12 cellular contexts compared by ENCODE assay signal in the genomic region with DNA sequence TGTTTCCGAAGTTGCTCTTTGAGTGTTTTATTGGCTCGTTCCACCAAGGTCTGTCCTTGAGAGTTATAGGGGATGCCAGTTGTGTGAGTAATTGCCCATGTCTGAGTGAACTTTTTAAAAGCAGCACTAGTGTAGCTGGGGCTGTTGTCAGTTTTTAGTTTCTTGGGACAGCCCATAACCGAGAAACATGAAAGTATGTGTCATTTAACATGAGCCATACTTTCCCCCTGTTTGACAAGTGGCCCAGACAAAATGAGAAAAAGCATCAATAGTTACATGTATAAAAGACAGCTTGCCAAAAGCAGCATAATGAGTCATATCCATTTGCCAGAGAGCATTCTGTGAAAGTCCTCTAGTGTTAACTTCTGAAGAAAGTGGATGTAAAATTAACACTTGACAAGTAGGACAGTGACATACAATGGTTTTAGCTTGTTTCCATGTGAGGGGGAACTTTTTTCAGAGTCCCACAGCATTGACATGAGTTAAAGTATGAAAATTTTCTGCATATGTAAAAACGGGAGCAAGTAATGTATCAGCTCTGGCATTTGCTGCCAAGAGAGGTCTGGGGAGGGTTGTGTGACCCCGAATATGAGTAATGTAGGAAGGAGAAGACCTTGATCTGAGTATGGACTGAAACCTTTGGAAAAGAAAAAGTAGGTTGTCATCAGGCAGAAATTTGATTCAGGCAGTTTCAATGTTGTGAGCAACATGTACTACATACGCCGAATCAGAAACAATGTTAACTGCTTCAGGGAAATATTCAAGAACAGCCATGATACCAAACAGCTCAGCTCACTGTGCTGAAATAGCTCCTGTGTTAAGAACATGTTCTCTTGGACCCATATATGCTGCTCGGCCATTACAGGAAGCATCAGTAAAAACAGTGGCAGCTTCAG. TPM values are rescaled to one million over a fixed set of nuclear protein-coding genes. Genes with fewer than 3 reads are reported as not detected.
A peak's percentile ranks its signal among the peaks of the same experiment; 100 is the strongest.
DNase-seq lines count a peak whose midpoint lies in the region; ATAC-seq and TF ChIP-seq lines count a peak whose summit lies in the region.
"Had no signal": no experiment of that assay in that cellular context is flagged by ENCODE, and none has a peak within 500 bp of the region (broad histone marks: within the 10 kb centered on the region; RNA-seq: fewer than 3 reads in every experiment).

No MANE protein-coding gene starts in this region.

- H3K27ac ChIP-seq in AG04450 (ENCODE audit: low read depth, low read length) (no peak overlapping the region), left ventricle myocardium inferior (replicated peaks) (peak overlapping the region; percentile 54), thyroid gland (no peak overlapping the region), lower lobe of right lung (no peak overlapping the region)
- H3K27ac ChIP-seq: neural progenitor cell had no signal

- H3K36me3 ChIP-seq in left ventricle myocardium inferior (no peaks in the 10 kb centered on the region), thyroid gland (no peaks in the 10 kb centered on the region), lower lobe of right lung (no peaks in the 10 kb centered on the region)
- H3K36me3 ChIP-seq: neural progenitor cell had no signal

- DNase-seq in AG04450 (ENCODE audit: low read depth, low spot score) (no peak), GM04503 (ENCODE audit: low read depth) (peak; percentile 49), left ventricle myocardium inferior (no peak), hypothalamus (lab: John Stamatoyannopoulos, UW) (no peak), thyroid gland (no peak), lower lobe of right lung (no peak)
- DNase-seq in activated naive CD8-positive, alpha-beta T cell treated with anti-CD3 and anti-CD28 coated beads for 36 hours, result peak; percentile 18
- DNase-seq: NCI-H1694 had no signal

- 63 to 67% methylated on average over 8 of the region's 8 CpGs for WGBS in thyroid gland, 2 donors

- no peaks in the 10 kb centered on the region for H3K9me3 Mint-ChIP-seq in activated naive CD8-positive, alpha-beta T cell treated with anti-CD3 and anti-CD28 coated beads for 36 hours

- H3K4me1 ChIP-seq in left ventricle myocardium inferior (peaks cover 44% of the 10 kb centered on the region), thyroid gland (peaks cover 4% of the 10 kb centered on the region in 2 donors), lower lobe of right lung (no peaks in the 10 kb centered on the region)

- 0 out of 2 replicates have a peak overlapping the region, but pooled peaks have one; percentile 1 for H3K4me3 ChIP-seq in AG04450 (ENCODE audit: low read depth, low read length)
- H3K4me3 ChIP-seq in left ventricle myocardium inferior, result no peak overlapping the region
- H3K4me3 ChIP-seq in thyroid gland (replicated peaks in 1 of 3), result no peak overlapping the region
- no peak overlapping the region for H3K4me3 ChIP-seq in lower lobe of right lung
- H3K4me3 ChIP-seq: neural progenitor cell had no signal

- CTCF ChIA-PET in AG04450 (lab: Charles Lee), result interaction anchor here (1.4 to 1.9 kb wide), 2 partner anchors 7 to 9 kb away, joined by 5 to 7 read pairs; no protein-coding TSS in a partner anchor

- peak overlapping the region; percentile 29 for H3K4me3 Mint-ChIP-seq in activated naive CD8-positive, alpha-beta T cell treated with anti-CD3 and anti-CD28 coated beads for 36 hours
- H3K4me3 Mint-ChIP-seq: central memory CD8-positive, alpha-beta T cell; neural progenitor cell had no signal

- TF ChIP-seq CTCF in AG04450 (IDR thresholded peaks at IDR 0.05; ENCODE audit: low read depth, low read length) (no peak), left ventricle myocardium inferior (IDR thresholded peaks at IDR 0.05; ENCODE audit: borderline replicate concordance) (no peak), thyroid gland (IDR thresholded peaks at IDR 0.05) (no peak), lower lobe of right lung (IDR thresholded peaks at IDR 0.05) (no peak)

- H3K9me3 ChIP-seq in AG04450 (ENCODE audit: control insufficient read depth, insufficient read depth, low read length), result peaks cover 5% of the 10 kb centered on the region
- H3K9me3 ChIP-seq in left ventricle myocardium inferior (replicated peaks), result peaks cover 2% of the 10 kb centered on the region
- H3K9me3 ChIP-seq in thyroid gland, result no peaks in the 10 kb centered on the region
- peaks cover 2% of the 10 kb centered on the region for H3K9me3 ChIP-seq in lower lobe of right lung

- peaks cover 6% of the 10 kb centered on the region for H3K36me3 Mint-ChIP-seq in activated naive CD8-positive, alpha-beta T cell treated with anti-CD3 and anti-CD28 coated beads for 36 hours

- H3K27me3 ChIP-seq in AG04450 (ENCODE audit: control insufficient read depth, insufficient read depth, low read length), result no peaks in the 10 kb centered on the region
- H3K27me3 ChIP-seq in left ventricle myocardium inferior (ENCODE audit: low read depth), result no peaks in the 10 kb centered on the region
- no peaks in the 10 kb centered on the region for H3K27me3 ChIP-seq in thyroid gland
- no peaks in the 10 kb centered on the region for H3K27me3 ChIP-seq in lower lobe of right lung (ENCODE audit: low read depth)
- H3K27me3 ChIP-seq: neural progenitor cell had no signal

- POLR2A ChIA-PET in AG04450 (lab: Yijun Ruan, JAX), result interaction anchor here (1.3 to 2.5 kb wide), 3 partner anchors 15 to 26 kb away, joined by 4 to 15 read pairs (median 4); no protein-coding TSS in a partner anchor

- no peak for TF ChIP-seq POLR2A in thyroid gland (IDR thresholded peaks at IDR 0.05)

- H3K27ac Mint-ChIP-seq in activated naive CD8-positive, alpha-beta T cell treated with anti-CD3 and anti-CD28 coated beads for 36 hours, result peak overlapping the region; percentile 87
- H3K27ac Mint-ChIP-seq: neural progenitor cell had no signal

- ATAC-seq in GM19023 (IDR thresholded peaks at IDR 0.05; ENCODE audit: unreplicated experiment), result no peak
- ATAC-seq in lower lobe of right lung, result no peak
- ATAC-seq: HCT116 had no signal

- intact Hi-C loops in left ventricle myocardium inferior (cut with micrococcal nuclease) (no loop called here), thyroid gland (cut with DNase I) (no loop called here), lower lobe of right lung (cut with DNase I) (no loop called here)

- H3K27me3 Mint-ChIP-seq in activated naive CD8-positive, alpha-beta T cell treated with anti-CD3 and anti-CD28 coated beads for 36 hours, result no peaks in the 10 kb centered on the region

- peaks cover 24% of the 10 kb centered on the region for H3K4me1 Mint-ChIP-seq in activated naive CD8-positive, alpha-beta T cell treated with anti-CD3 and anti-CD28 coated beads for 36 hours

RNA-seq across cellular contexts. Expression of gene ARL4D, which starts 56.8 kb away (rescaled TPM):
- polyA plus RNA-seq in AG04450 (2011; rRNA removed), result 15.0 and 16.5 TPM in 2 replicates
- polyA minus RNA-seq in AG04450 (2011; rRNA and poly(A)+ RNA removed), result 14.9 and 15.4 TPM in 2 replicates
- 1 to 10 TPM; 2.5 to 3.6 TPM for total RNA-seq in activated naive CD8-positive, alpha-beta T cell treated with anti-CD3 and anti-CD28 coated beads for 36 hours
- total RNA-seq in left ventricle myocardium inferior (7.1 TPM), thyroid gland (10 to 100 TPM; 32.8 to 57.4 (median 48.9) TPM), lower lobe of right lung (12.9 TPM)

Comparison
In these comparisons a context has a peak if more than half of its experiments do, and no peak if none do; other contexts are left out.
1. DNase-seq: peak in GM04503 (single experiment) and activated naive CD8-positive, alpha-beta T cell treated with anti-CD3 and anti-CD28 coated beads for 36 hours (single experiment); none in AG04450 (single experiment), left ventricle myocardium inferior (single experiment), hypothalamus (0 of 51), thyroid gland (0 of 2) and lower lobe of right lung (single experiment).